ENCODE assay signal across 1 cellular context in genomic region chr7:150453186-150453585, GRCh38.
TF ChIP-seq lines count a peak whose summit lies in the region.

No MANE protein-coding gene starts in this region.

TF ChIP-seq in GM12878, 131 proteins besides CTCF, POLR2A, EP300 and RAD21 (continued from another document):
- TF ChIP-seq POU2F2 (IDR thresholded peaks at IDR 0.05; ENCODE audit: borderline replicate concordance, low read depth, low read length) (no peak), HCFC1 (IDR thresholded peaks at IDR 0.05; ENCODE audit: low read length) (no peak), STAT3 (IDR thresholded peaks at IDR 0.05; ENCODE audit: low read depth, low read length) (no peak), TBL1XR1 (IDR thresholded peaks at IDR 0.05; ENCODE audit: low read depth, low read length) (no peak), BCL11A (IDR thresholded peaks at IDR 0.05; ENCODE audit: low read depth, low read length) (no peak), HSF1 (IDR thresholded peaks at IDR 0.05; ENCODE audit: low read depth, low read length) (no peak), KAT2A (conservative IDR thresholded peaks at IDR 0.05; ENCODE audit: control insufficient read depth, low read depth, low read length) (no peak), ZNF592 (IDR thresholded peaks at IDR 0.05) (no peak), NFXL1 (IDR thresholded peaks at IDR 0.05; ENCODE audit: borderline replicate concordance) (no peak), RUNX3 (IDR thresholded peaks at IDR 0.05; ENCODE audit: low read length) (no peak)
